8 cellular contexts compared by ENCODE assay signal in the genomic region with DNA sequence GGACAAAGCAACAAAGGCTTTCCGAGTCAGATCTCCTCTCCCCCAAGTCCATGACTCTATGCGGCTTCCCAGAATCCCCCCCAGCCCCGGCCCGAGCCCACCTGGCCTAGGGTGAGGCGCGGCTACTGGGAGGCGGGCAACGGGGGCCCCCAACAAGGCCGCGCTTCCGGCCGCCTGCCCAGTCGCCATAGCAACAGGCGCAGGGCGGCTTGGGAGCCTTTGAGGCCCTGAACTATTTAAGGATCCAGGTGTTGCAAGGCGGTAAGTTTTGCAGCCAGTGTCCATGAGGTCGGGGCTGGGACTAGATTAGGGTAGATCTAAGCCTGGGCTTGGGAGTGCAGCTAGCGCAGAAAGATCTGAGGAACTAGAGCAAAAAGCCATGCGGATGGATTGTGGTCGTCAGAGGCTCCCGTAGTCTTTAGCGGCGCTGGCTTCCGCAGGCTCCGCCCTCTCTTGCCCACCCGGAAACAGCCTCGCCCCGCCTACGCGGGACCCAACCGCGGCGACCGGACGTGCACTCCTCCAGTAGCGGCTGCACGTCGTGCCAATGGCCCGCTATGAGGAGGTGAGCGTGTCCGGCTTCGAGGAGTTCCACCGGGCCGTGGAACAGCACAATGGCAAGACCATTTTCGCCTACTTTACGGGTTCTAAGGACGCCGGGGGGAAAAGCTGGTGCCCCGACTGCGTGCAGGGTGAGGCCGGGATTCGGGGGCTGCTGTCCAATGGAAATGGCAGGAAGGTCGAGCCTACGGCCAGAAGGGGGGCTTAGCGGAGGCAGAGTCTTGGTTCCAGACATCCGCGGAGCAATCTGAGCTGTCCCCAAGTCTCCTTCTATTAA. TPM values are rescaled to one million over a fixed set of nuclear protein-coding genes. Genes with fewer than 3 reads are reported as not detected.
DNase-seq lines count a peak whose midpoint lies in the region; ATAC-seq, FAIRE-seq and TF ChIP-seq lines count a peak whose summit lies in the region.

A gene (minus strand): TSS at position 176 of the 838 bp plus-strand sequence. CDS start 5,608 bp downstream, outside the sequence.
A gene (plus strand): TSS at position 525 of the 838 bp plus-strand sequence. CDS start 23 bp downstream, at position 548.

- no peak for FAIRE-seq in bronchial epithelial cell (lab: Jason Lieb, UNC)

- H3K27ac ChIP-seq in spleen, result peak within 1 kb of the TSS; percentile 78 to 93 (median 91)

- TF ChIP-seq CTCF in WI38 (IDR thresholded peaks at IDR 0.05; ENCODE audit: low read depth, low read length) (no peak), bronchial epithelial cell (IDR thresholded peaks at IDR 0.05; ENCODE audit: insufficient read depth, low read length, severe bottlenecking) (no peak), spleen (IDR thresholded peaks at IDR 0.05 in 8 of 11, conservative IDR thresholded peaks at IDR 0.05 in 3 of 11) (peak in 1 of 11 experiments; percentile 16)

- DNase-seq in ACHN, result peak; percentile 93
- peak; percentile 80 for DNase-seq in NCI-H226
- peak; percentile 83 for DNase-seq in bronchial epithelial cell (ENCODE audit: low read depth)
- DNase-seq in inferior parietal cortex (ENCODE audit: extremely low spot score), result peak; percentile 88
- DNase-seq in spleen, result peak; percentile 99

- H3K27me3 ChIP-seq in bronchial epithelial cell (ENCODE audit: control insufficient read depth, insufficient read depth, low read length), result no peaks in the 10 kb centered on the region
- no peaks in the 10 kb centered on the region for H3K27me3 ChIP-seq in spleen (replicated peaks in 1 of 7)

- WGBS in spleen, 5 donors, result 0 to 1% (median 0%) methylated on average over 17 to 57 of the region's 57 CpGs

- intact Hi-C loops in spleen (cut with DNase I; ENCODE audit: low total_unique reads), result no loop called here

- in situ Hi-C loops in ACHN (cut with HindIII; ENCODE audit: low pct_ligation_motif_present, low pct_unique_long_range_greater_than_20kb, low sequenced_read_pairs), result no loop called here

- TF ChIP-seq POLR2A in spleen (IDR thresholded peaks at IDR 0.05), result peak; percentile 70 to 94 (median 82)

- H3K36me3 ChIP-seq in bronchial epithelial cell (ENCODE audit: control insufficient read depth, insufficient read depth, low read length) (peaks cover 1% of the 10 kb centered on the region), spleen (peaks cover 0 to 38% (median 24%) of the 10 kb centered on the region in 6 donors)

- ATAC-seq in GM18870 (IDR thresholded peaks at IDR 0.05; ENCODE audit: unreplicated experiment), result peak; percentile 71
- ATAC-seq in HG03135 (IDR thresholded peaks at IDR 0.05; ENCODE audit: unreplicated experiment), result peak; percentile 86

- peak within 1 kb of the TSS; percentile 90 for H3K4me3 ChIP-seq in WI38 (ENCODE audit: low read depth, low read length)
- peak within 1 kb of the TSS; percentile 89 for H3K4me3 ChIP-seq in bronchial epithelial cell (ENCODE audit: low read depth, low read length)
- H3K4me3 ChIP-seq in spleen, result peak within 1 kb of the TSS; percentile 82 to 97 (median 92)

- peaks cover 24 to 80% (median 43%) of the 10 kb centered on the region in 6 donors for H3K4me1 ChIP-seq in spleen

- no peaks in the 10 kb centered on the region for H3K9me3 ChIP-seq in spleen

RNA-seq across cellular contexts. Expression of the first gene that starts in this region (rescaled TPM):
- total RNA-seq in bronchial epithelial cell (6.6 and 9.2 TPM in 2 replicates), spleen (10 to 100 TPM; 13.1 to 21.8 (median 18.9) TPM)
- polyA plus RNA-seq in spleen, result 1 to 10 TPM; 4.2 to 9.5 (median 5.6) TPM

RNA-seq across cellular contexts. Expression of the second gene that starts in this region (rescaled TPM):
- total RNA-seq in bronchial epithelial cell (222 and 317 TPM in 2 replicates), spleen (100 to 1,000 TPM in 2 of 7 donors, 10 to 100 TPM in 5; 38.8 to 114 (median 76.2) TPM)
- polyA plus RNA-seq in spleen, result 100 to 1,000 TPM in 2 of 3 donors, 10 to 100 TPM in 1; 90.5 to 215 (median 140) TPM

Comparison
In these comparisons a context has a peak if more than half of its experiments do, and no peak if none do; other contexts are left out.
1. Peak in every context shown above with its lines: DNase-seq, ATAC-seq, H3K4me3 ChIP-seq and H3K27ac ChIP-seq.